7 cellular contexts compared by ENCODE assay signal in the genomic region with DNA sequence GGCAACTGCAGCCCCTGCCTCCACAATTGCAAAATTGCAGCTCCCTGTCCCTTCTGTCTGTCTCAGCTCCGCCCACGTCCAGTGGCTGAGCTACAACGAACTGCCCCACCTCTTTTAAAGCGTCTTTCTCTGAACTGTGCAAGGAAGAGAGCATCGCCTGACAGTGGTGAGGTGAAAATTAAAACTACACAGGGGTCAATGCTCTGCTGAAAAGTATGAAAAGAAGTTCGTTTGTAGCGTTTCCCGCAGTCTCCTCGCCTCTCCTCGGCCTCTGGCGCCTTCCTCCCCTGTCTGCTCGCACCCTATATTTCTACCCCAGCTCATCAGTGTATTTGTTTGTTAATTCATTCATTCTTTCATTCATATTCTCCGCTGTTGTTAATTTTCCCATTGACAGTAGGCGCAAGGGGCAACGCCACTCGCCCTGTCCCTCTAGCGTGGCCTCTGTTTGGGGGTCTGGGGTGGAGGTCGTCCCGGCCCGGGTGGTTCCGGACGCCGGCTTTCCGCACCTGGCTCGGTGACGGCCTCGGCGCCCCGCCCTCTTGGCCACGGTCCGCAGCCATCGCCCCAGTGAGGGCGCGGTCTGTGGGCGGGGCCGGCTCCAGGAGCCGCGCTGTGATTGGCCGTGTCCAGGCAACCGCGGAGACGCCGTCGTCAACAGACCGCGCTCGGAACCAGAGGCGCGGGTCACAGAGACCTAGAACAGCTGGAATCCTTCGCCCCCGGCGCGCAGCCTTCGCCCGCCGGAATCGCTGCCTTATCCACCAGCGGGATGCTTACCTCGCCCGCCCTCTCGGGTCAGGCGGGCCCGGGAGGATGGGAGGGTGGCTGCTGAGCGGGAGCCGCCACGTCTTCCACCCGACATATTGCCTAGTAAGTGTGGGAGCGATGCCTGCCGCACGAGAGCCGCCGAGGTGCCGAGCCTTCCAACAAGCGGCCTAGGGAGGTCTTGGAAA. TPM values are rescaled to one million over a fixed set of nuclear protein-coding genes. Genes with fewer than 3 reads are reported as not detected.
A peak's percentile ranks its signal among the peaks of the same experiment; 100 is the strongest.
DNase-seq lines count a peak whose midpoint lies in the region; ATAC-seq and TF ChIP-seq lines count a peak whose summit lies in the region.

Gene VWA3B (plus strand): TSS at position 677 of the 956 bp plus-strand sequence. CDS start 5,926 bp downstream, outside the sequence.

- no peak within 1 kb of the TSS for H3K9ac ChIP-seq in H9 (ENCODE audit: extremely low read depth, insufficient read length, low read length)

- H2BK15ac ChIP-seq in H9 (ENCODE audit: low read depth, low read length): no peak within 1 kb of the TSS

- peaks cover 8% of the 10 kb centered on the region for H3K23me2 ChIP-seq in H9 (ENCODE audit: insufficient read length, low read depth, low read length, poor library complexity, severe bottlenecking)

- no peaks in the 10 kb centered on the region for H3K36me3 Mint-ChIP-seq in H9 (ENCODE audit: insufficient read depth in 1 of 3, low read depth in 3 of 3)

- no peak for TF ChIP-seq CTCF in GM12865 (IDR thresholded peaks at IDR 0.05; ENCODE audit: insufficient read depth, low read depth, low read length, missing control alignments)
- TF ChIP-seq CTCF in H9 (conservative IDR thresholded peaks at IDR 0.05): no peak
- TF ChIP-seq CTCF in NB4 (IDR thresholded peaks at IDR 0.05; ENCODE audit: low read depth, low read length): no peak
- no peak for TF ChIP-seq CTCF in epithelial cell of esophagus (IDR thresholded peaks at IDR 0.05; ENCODE audit: insufficient read depth, low read depth, low read length, missing control alignments)
- TF ChIP-seq CTCF in mucosa of descending colon (IDR thresholded peaks at IDR 0.05): no peak
- TF ChIP-seq CTCF in stomach (IDR thresholded peaks at IDR 0.05): no peak

- no peak within 1 kb of the TSS for H3K23ac ChIP-seq in H9 (ENCODE audit: insufficient read length, low read depth, low read length)

- DNase-seq in GM12865 (ENCODE audit: low read depth): peak; percentile 55
- DNase-seq in H9: peak; percentile 87
- DNase-seq in NB4 (ENCODE audit: low read depth): peak; percentile 28
- peak; percentile 75 for DNase-seq in activated CD4-positive, alpha-beta T cell treated with anti-CD3 and anti-CD28 coated beads for 48 hours
- DNase-seq in epithelial cell of esophagus (ENCODE audit: low read depth): peak; percentile 72
- DNase-seq in mucosa of descending colon: peak; percentile 90 to 94 (median 91)
- DNase-seq in stomach: peak; percentile 91

- peak; percentile 92 for ATAC-seq in mucosa of descending colon

- H2BK12ac ChIP-seq in H9 (ENCODE audit: insufficient read length, low read depth, low read length): no peak within 1 kb of the TSS

- H3K79me1 ChIP-seq in H9 (ENCODE audit: insufficient read depth, low read depth, low read length, poor library complexity, severe bottlenecking): no peaks in the 10 kb centered on the region

- H3K4me3 Mint-ChIP-seq in H9: peak within 1 kb of the TSS; percentile 72 to 87

- H3K14ac ChIP-seq in H9 (ENCODE audit: insufficient read depth, low read length): no peak within 1 kb of the TSS

- peak within 1 kb of the TSS; percentile 41 for H3K18ac ChIP-seq in H9 (ENCODE audit: insufficient read length, low read depth, low read length)

- H3K79me2 ChIP-seq in H9 (ENCODE audit: insufficient read depth, low read length): no peaks in the 10 kb centered on the region

- H3K27ac Mint-ChIP-seq in H9: no peak within 1 kb of the TSS

- no peaks in the 10 kb centered on the region for H3K4me1 ChIP-seq in H9 (ENCODE audit: insufficient read depth, low read length)
- H3K4me1 ChIP-seq in mucosa of descending colon (ENCODE audit: low read depth): peaks cover 22% of the 10 kb centered on the region
- peaks cover 18 to 53% (median 25%) of the 10 kb centered on the region in 4 donors for H3K4me1 ChIP-seq in stomach

- TF ChIP-seq POLR2A in NB4 (IDR thresholded peaks at IDR 0.05; ENCODE audit: extremely low read depth, insufficient read length) (no peak), stomach (IDR thresholded peaks at IDR 0.05) (no peak)

- H4K20me1 ChIP-seq in H9 (ENCODE audit: control insufficient read depth, insufficient read depth, insufficient read length): no peaks in the 10 kb centered on the region

- no peak within 1 kb of the TSS for H3K56ac ChIP-seq in H9 (ENCODE audit: insufficient read length, low read depth, low read length)

- H3K27me3 ChIP-seq in H9 (ENCODE audit: insufficient read depth, low read length) (peaks cover 6% of the 10 kb centered on the region; the same call in 1 of the 2 replicates), stomach (peaks cover 0 to 13% (median 0%) of the 10 kb centered on the region in 3 donors)

- H4K5ac ChIP-seq in H9 (ENCODE audit: insufficient read length, low read depth, low read length): no peak within 1 kb of the TSS

- peaks cover 73% of the 10 kb centered on the region for H3K27me3 Mint-ChIP-seq in H9 (ENCODE audit: low read depth)

- no CpG with 5 or more reads among the region's 74 CpGs for WGBS in H9 (ENCODE audit: extremely low coverage, insufficient read length, low lambda C conversion rate)
- 2 to 5% (median 2%) methylated on average over 39 to 74 of the region's 74 CpGs for WGBS in stomach, 5 donors

- H4K8ac ChIP-seq in H9 (replicated peaks; ENCODE audit: insufficient read length, low read depth, low read length): no peak within 1 kb of the TSS

- peak within 1 kb of the TSS; percentile 36 for H3K4me3 ChIP-seq in GM12865 (ENCODE audit: low read depth, low read length)
- H3K4me3 ChIP-seq in NB4 (ENCODE audit: low read depth, low read length): no peak within 1 kb of the TSS
- peak within 1 kb of the TSS; percentile 51 for H3K4me3 ChIP-seq in epithelial cell of esophagus (ENCODE audit: low read length)
- peak within 1 kb of the TSS; percentile 22 for H3K4me3 ChIP-seq in mucosa of descending colon
- H3K4me3 ChIP-seq in stomach: peak within 1 kb of the TSS; percentile 49 to 67 (median 52)

- H3K4me1 Mint-ChIP-seq in H9: peaks cover 7 to 12% of the 10 kb centered on the region in 2 experiments

- H3T11ph ChIP-seq in H9 (ENCODE audit: low read length): no peak within 1 kb of the TSS

- H3K4ac ChIP-seq in H9 (ENCODE audit: low read depth, low read length): no peak within 1 kb of the TSS

- intact Hi-C loops in mucosa of descending colon (cut with DNase I, micrococcal nuclease) (no loop called here), stomach (cut with DNase I; ENCODE audit: low total_unique reads) (no loop called here)

- H3K27ac ChIP-seq in H9 (ENCODE audit: insufficient read length, low read depth, low read length): no peak within 1 kb of the TSS
- H3K27ac ChIP-seq in stomach: peak within 1 kb of the TSS; percentile 77 to 87 (median 83)

- H2BK20ac ChIP-seq in H9 (ENCODE audit: low read depth, low read length, poor library complexity, severe bottlenecking): no peak within 1 kb of the TSS

- no peaks in the 10 kb centered on the region for H3K9me3 ChIP-seq in H9 (ENCODE audit: control insufficient read depth, low read depth, low read length)
- H3K9me3 ChIP-seq in mucosa of descending colon: no peaks in the 10 kb centered on the region
- no peaks in the 10 kb centered on the region for H3K9me3 ChIP-seq in stomach

- no peak within 1 kb of the TSS for H2AK5ac ChIP-seq in H9 (ENCODE audit: insufficient read length, low read length)

- no peak within 1 kb of the TSS for H4K91ac ChIP-seq in H9 (ENCODE audit: insufficient read length, low read depth, low read length)

- no peak within 1 kb of the TSS for H2BK120ac ChIP-seq in H9 (ENCODE audit: low read depth, low read length, poor library complexity, severe bottlenecking)

- H3K4me2 ChIP-seq in H9 (ENCODE audit: insufficient read depth, insufficient read length, low read length): peak within 1 kb of the TSS; percentile 97

- TF ChIP-seq EP300 in stomach (IDR thresholded peaks at IDR 0.05): no peak

- peak within 1 kb of the TSS; percentile 5 for H2AFZ ChIP-seq in H9 (ENCODE audit: low read length)

- no peak within 1 kb of the TSS for H2BK5ac ChIP-seq in H9 (ENCODE audit: insufficient read length, low read length)

- no peaks in the 10 kb centered on the region; a peak in 1 of 5 replicates for H3K9me3 Mint-ChIP-seq in H9

- H3K36me3 ChIP-seq in mucosa of descending colon (ENCODE audit: low read depth) (no peaks in the 10 kb centered on the region), stomach (no peaks in the 10 kb centered on the region)

RNA-seq across cellular contexts. Expression of gene VWA3B, which starts in this region (rescaled TPM):
- total RNA-seq in H9 (2021): not detected in 2 replicates
- total RNA-seq in mucosa of descending colon: 1 to 10 TPM; 1.2 to 2.8 (median 2.7) TPM
- total RNA-seq in stomach: 100 to 1,000 TPM in 1 of 5 donors, 1 to 10 TPM in 2, not detected in 2; 4.0 to 134 (median 4.9) TPM
- under 1 TPM; 0.03 to 0.46 (median 0.12) TPM for polyA plus RNA-seq in stomach

Comparison
In these comparisons a context has a peak if more than half of its experiments do, and no peak if none do; other contexts are left out.
1. Peak in DNase-seq and H3K4me2 ChIP-seq in H9; RNA of the gene not detected or under 1 TPM.
2. DNase-seq: peak in every context shown above with its lines; median percentile 91 in mucosa of descending colon; 91 in stomach; 87 in H9; 75 in activated CD4-positive, alpha-beta T cell treated with anti-CD3 and anti-CD28 coated beads for 48 hours; 72 in epithelial cell of esophagus; 55 in GM12865; 28 in NB4.